Comparison of ENCODE assay signal across 8 cellular contexts in the genomic region with DNA sequence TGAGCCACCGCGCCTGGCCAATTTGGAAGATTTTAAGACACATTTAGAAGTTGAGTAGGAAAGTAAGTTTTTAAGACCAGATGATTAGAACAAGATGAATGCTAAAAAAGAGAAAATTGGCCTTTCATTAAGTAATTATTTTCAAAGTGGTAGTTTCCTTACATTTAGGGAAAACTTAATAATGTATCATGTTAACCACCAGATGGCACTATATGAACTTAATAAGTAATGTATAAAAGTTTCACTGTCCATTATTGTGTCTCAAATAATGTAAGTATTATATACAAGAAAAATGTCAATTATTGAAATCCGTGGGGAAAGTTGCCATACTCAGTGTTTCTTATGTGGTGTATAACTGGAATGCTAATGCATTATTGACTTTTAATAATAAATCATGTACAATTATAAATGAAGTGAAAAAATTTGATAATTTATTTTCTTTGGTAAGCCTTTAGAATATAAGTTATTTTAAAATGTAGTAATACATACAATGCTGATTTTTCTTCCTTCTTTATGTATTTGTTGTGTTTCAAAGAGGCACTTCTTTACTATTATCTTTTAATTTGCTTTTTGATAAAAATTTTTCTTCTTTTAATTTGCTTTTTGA. TPM values are rescaled to one million over a fixed set of nuclear protein-coding genes. Genes with fewer than 3 reads are reported as not detected.
DNase-seq lines count a peak whose midpoint lies in the region; ATAC-seq and TF ChIP-seq lines count a peak whose summit lies in the region.

No MANE protein-coding gene starts in this region.

- TF ChIP-seq CTCF in chondrocyte (IDR thresholded peaks at IDR 0.05) (peak; percentile 83), nephron progenitor cell (IDR thresholded peaks at IDR 0.05) (peak; percentile 47)

- H3K9me3 Mint-ChIP-seq in chondrocyte (ENCODE audit: low read depth) = peaks cover 4% of the 10 kb centered on the region
- H3K9me3 Mint-ChIP-seq in nephron progenitor cell = peaks cover 8% of the 10 kb centered on the region

- peak; percentile 31 for DNase-seq in NCI-H2171 treated with DMSO at 0.1 percent for 48 hours (lab: John Stamatoyannopoulos, UW)
- DNase-seq in NCI-H2171 (lab: John Stamatoyannopoulos, UW) = no peak
- peak; percentile 4 for DNase-seq in NCI-H2227 treated with DMSO at 0.1 percent for 48 hours (lab: John Stamatoyannopoulos, UW)
- DNase-seq in chondrocyte (ENCODE audit: low spot score) = no peak
- no peak for DNase-seq in nephron progenitor cell
- DNase-seq in GM19238 (ENCODE audit: insufficient read length, low spot score) = no peak
- DNase-seq in effector CD8-positive, alpha-beta T cell (lab: John Stamatoyannopoulos, UW) = no peak

- no peak overlapping the region for H3K4me3 Mint-ChIP-seq in chondrocyte (ENCODE audit: unreplicated experiment)
- no peak overlapping the region for H3K4me3 Mint-ChIP-seq in nephron progenitor cell

- peaks cover 20% of the 10 kb centered on the region for H3K36me3 Mint-ChIP-seq in chondrocyte (ENCODE audit: low read depth)
- H3K36me3 Mint-ChIP-seq in nephron progenitor cell (ENCODE audit: low read depth) = peaks cover 41% of the 10 kb centered on the region

- H3K27me3 Mint-ChIP-seq in chondrocyte (ENCODE audit: low read depth) = no peaks in the 10 kb centered on the region
- H3K27me3 Mint-ChIP-seq in nephron progenitor cell (ENCODE audit: low read depth, poor library complexity) = no peaks in the 10 kb centered on the region

- ATAC-seq in GM18517 (IDR thresholded peaks at IDR 0.05; ENCODE audit: unreplicated experiment) = no peak

- H3K27ac Mint-ChIP-seq in chondrocyte (ENCODE audit: unreplicated experiment) = no peak overlapping the region
- no peak overlapping the region for H3K27ac Mint-ChIP-seq in nephron progenitor cell

- H3K4me1 Mint-ChIP-seq in chondrocyte (ENCODE audit: low read depth) (peaks cover 7% of the 10 kb centered on the region), nephron progenitor cell (no peaks in the 10 kb centered on the region)

RNA-seq across cellular contexts. Expression of gene COG6, which starts 29.2 kb away (rescaled TPM):
- total RNA-seq in chondrocyte = 57.7 to 73.9 TPM (median 60.9 TPM) in 3 replicates

Comparison
In these comparisons a context has a peak if more than half of its experiments do, and no peak if none do; other contexts are left out.
1. DNase-seq: peak in NCI-H2171 treated with DMSO at 0.1 percent for 48 hours (single experiment) and NCI-H2227 treated with DMSO at 0.1 percent for 48 hours (single experiment); none in NCI-H2171 (single experiment), chondrocyte (single experiment), nephron progenitor cell (single experiment), GM19238 (single experiment) and effector CD8-positive, alpha-beta T cell (single experiment).